17 cellular contexts compared by ENCODE assay signal in genomic region chr3:152879130-152879789, GRCh38. TPM values are rescaled to one million over a fixed set of nuclear protein-coding genes. Genes with fewer than 3 reads are reported as not detected.
"Had no signal": no experiment of that assay in that cellular context is flagged by ENCODE, and none has a peak within 500 bp of the region (broad histone marks: within the 10 kb centered on the region; RNA-seq: fewer than 3 reads in every experiment).

No MANE protein-coding gene starts in this region.

- H3K27ac Mint-ChIP-seq: activated CD4-positive, alpha-beta T cell treated with anti-CD3 and anti-CD28 coated beads, Interleukin-2, amount 10 ng/mL, durations not matched to agents 24 days and 14 days; activated CD8-positive, alpha-beta memory T cell treated with anti-CD3 and anti-CD28 coated beads, Interleukin-2, amount 10 ng/mL, durations not matched to agents 7 days and 5 days; activated T-cell treated with anti-CD3 and anti-CD28 coated beads, Interleukin-2, amount 50 U/mL, for 24 hours; naive thymus-derived CD8-positive, alpha-beta T cell had no signal

- H3K9me3 ChIP-seq: heart left ventricle, mucosa of descending colon, thyroid gland, uterus had no signal

- ATAC-seq: activated CD8-positive, alpha-beta memory T cell treated with anti-CD3 and anti-CD28 coated beads, Interleukin-2, amount 10 ng/mL, durations not matched to agents 7 days and 5 days; heart left ventricle; naive thymus-derived CD8-positive, alpha-beta T cell had no signal

- H3K4me3 ChIP-seq: heart left ventricle, mucosa of descending colon, thyroid gland, uterus had no signal

- H3K27me3 Mint-ChIP-seq: activated CD4-positive, alpha-beta T cell treated with anti-CD3 and anti-CD28 coated beads, Interleukin-2, amount 10 ng/mL, durations not matched to agents 24 days and 14 days; activated CD8-positive, alpha-beta memory T cell treated with anti-CD3 and anti-CD28 coated beads, Interleukin-2, amount 10 ng/mL, durations not matched to agents 7 days and 5 days; activated T-cell treated with anti-CD3 and anti-CD28 coated beads, Interleukin-2, amount 50 U/mL, for 24 hours had no signal

- H3K4me1 ChIP-seq: heart left ventricle, thyroid gland, uterus had no signal

- DNase-seq: activated CD4-positive, alpha-beta T cell treated with anti-CD3 and anti-CD28 coated beads, Interleukin-2, amount 10 ng/mL, durations not matched to agents 24 days and 14 days; activated CD8-positive, alpha-beta memory T cell treated with anti-CD3 and anti-CD28 coated beads, Interleukin-2, amount 10 ng/mL, durations not matched to agents 7 days and 5 days; activated T-cell treated with anti-CD3 and anti-CD28 coated beads, Interleukin-2, amount 50 U/mL, for 24 hours; effector CD4-positive, alpha-beta T cell; heart left ventricle; left colon; mammary epithelial cell; mucosa of descending colon; naive thymus-derived CD8-positive, alpha-beta T cell; posterior cingulate gyrus; stimulated activated CD4-positive, alpha-beta T cell treated with anti-CD3 and anti-CD28 coated beads, Interleukin-15, amount 100 ng/mL, for 24 hours; stimulated activated CD4-positive, alpha-beta T cell treated with anti-CD3 and anti-CD28 coated beads, Interleukin-4, amount 100 ng/mL, for 4 hours; thyroid gland; uterus; WERI-Rb-1 had no signal

- H3K4me1 Mint-ChIP-seq: activated CD4-positive, alpha-beta T cell treated with anti-CD3 and anti-CD28 coated beads, Interleukin-2, amount 10 ng/mL, durations not matched to agents 24 days and 14 days; activated CD8-positive, alpha-beta memory T cell treated with anti-CD3 and anti-CD28 coated beads, Interleukin-2, amount 10 ng/mL, durations not matched to agents 7 days and 5 days; naive thymus-derived CD8-positive, alpha-beta T cell had no signal

- H3K27me3 ChIP-seq: heart left ventricle, thyroid gland, uterus had no signal

- H3K36me3 ChIP-seq: heart left ventricle, thyroid gland, uterus, WERI-Rb-1 had no signal

- FAIRE-seq: colon, frontal cortex had no signal

- H3K4me3 Mint-ChIP-seq: activated CD4-positive, alpha-beta T cell treated with anti-CD3 and anti-CD28 coated beads, Interleukin-2, amount 10 ng/mL, durations not matched to agents 24 days and 14 days; activated CD8-positive, alpha-beta memory T cell treated with anti-CD3 and anti-CD28 coated beads, Interleukin-2, amount 10 ng/mL, durations not matched to agents 7 days and 5 days; activated T-cell treated with anti-CD3 and anti-CD28 coated beads, Interleukin-2, amount 50 U/mL, for 24 hours; naive thymus-derived CD8-positive, alpha-beta T cell had no signal

- H3K27ac ChIP-seq: heart left ventricle, thyroid gland, uterus, WERI-Rb-1 had no signal

RNA-seq across cellular contexts. Expression of gene P2RY1, which starts 44.3 kb away (rescaled TPM):
- total RNA-seq: naive thymus-derived CD8-positive, alpha-beta T cell had no signal
- polyA plus RNA-seq: naive thymus-derived CD8-positive, alpha-beta T cell had no signal
